Comparison of ENCODE assay signal across 12 cellular contexts in genomic region chr5:32612134-32612888, GRCh38. TPM values are rescaled to one million over a fixed set of nuclear protein-coding genes. Genes with fewer than 3 reads are reported as not detected.
DNase-seq lines count a peak whose midpoint lies in the region; ATAC-seq, FAIRE-seq and TF ChIP-seq lines count a peak whose summit lies in the region.
"Had no signal": no experiment of that assay in that cellular context is flagged by ENCODE, and none has a peak within 500 bp of the region (broad histone marks: within the 10 kb centered on the region; RNA-seq: fewer than 3 reads in every experiment).

No MANE protein-coding gene starts in this region.

- no peak for FAIRE-seq in RCC 7860 (lab: Jason Lieb, UNC)

- no peaks in the 10 kb centered on the region for H3K27me3 ChIP-seq in CD4-positive, alpha-beta T cell (ENCODE audit: control insufficient read depth, insufficient read depth, low read length)
- H3K27me3 ChIP-seq in MG63: no peaks in the 10 kb centered on the region
- H3K27me3 ChIP-seq: BLaER1, spleen had no signal

- no peaks in the 10 kb centered on the region for H3K9me3 ChIP-seq in CD4-positive, alpha-beta T cell (ENCODE audit: control insufficient read depth, low read length)
- no peaks in the 10 kb centered on the region for H3K9me3 ChIP-seq in MG63
- H3K9me3 ChIP-seq: BLaER1, spleen had no signal

- no peaks in the 10 kb centered on the region for H3K27me3 Mint-ChIP-seq in CD4-positive, alpha-beta T cell
- peaks cover 0 to 2% (median 0%) of the 10 kb centered on the region in 3 donors for H3K27me3 Mint-ChIP-seq in CD14-positive monocyte (ENCODE audit: low read depth in 3 of 3)
- H3K27me3 Mint-ChIP-seq: naive thymus-derived CD4-positive, alpha-beta T cell had no signal

- H3K4me3 ChIP-seq in MG63: no peak overlapping the region
- H3K4me3 ChIP-seq: BLaER1, spleen had no signal

- peaks cover 5% of the 10 kb centered on the region for H3K4me1 Mint-ChIP-seq in CD4-positive, alpha-beta T cell (ENCODE audit: low read depth)
- peaks cover 2% of the 10 kb centered on the region for H3K4me1 Mint-ChIP-seq in CD14-positive monocyte

- no peaks in the 10 kb centered on the region for H3K9me3 Mint-ChIP-seq in CD4-positive, alpha-beta T cell
- no peaks in the 10 kb centered on the region for H3K9me3 Mint-ChIP-seq in CD14-positive monocyte
- H3K9me3 Mint-ChIP-seq: naive thymus-derived CD4-positive, alpha-beta T cell; T-helper 1 cell treated with Interleukin-12 subunit alpha and Interleukin-12 subunit beta and Interleukin-4 antibody, amounts not matched to agents 30 μg/mL and 1 μg/mL, for 36 hours had no signal

- H3K27ac Mint-ChIP-seq in CD4-positive, alpha-beta T cell: peak overlapping the region; percentile 20
- H3K27ac Mint-ChIP-seq in CD14-positive monocyte: no peak overlapping the region
- H3K27ac Mint-ChIP-seq: T-helper 1 cell treated with Interleukin-12 subunit alpha and Interleukin-12 subunit beta and Interleukin-4 antibody, amounts not matched to agents 30 μg/mL and 1 μg/mL, for 36 hours had no signal

- intact Hi-C loops in CD4-positive, alpha-beta T cell (cut with DNase I, micrococcal nuclease): no loop called here
- intact Hi-C loops in left colon (cut with DNase I, micrococcal nuclease) (loop anchor here in 1 of 2 donors (10.0 kb wide), 1 partner anchor 128 kb away; no protein-coding TSS in a partner anchor), CD14-positive monocyte (cut with micrococcal nuclease) (loop anchor here (5.0 to 10.0 kb wide), 2 partner anchors 120 to 378 kb away; no protein-coding TSS in a partner anchor)

- no peak for ATAC-seq in CD4-positive, alpha-beta T cell (ENCODE audit: poor library complexity)
- ATAC-seq in left colon (peak; percentile 94), GM21526 (IDR thresholded peaks at IDR 0.05; ENCODE audit: low FRiP score, unreplicated experiment) (no peak)

- no peak overlapping the region for H3K27ac ChIP-seq in CD4-positive, alpha-beta T cell (ENCODE audit: low read depth, low read length)
- H3K27ac ChIP-seq: BLaER1, spleen had no signal

- peaks cover 14% of the 10 kb centered on the region for H3K36me3 Mint-ChIP-seq in CD4-positive, alpha-beta T cell (ENCODE audit: low read depth)
- peaks cover 15 to 19% of the 10 kb centered on the region in 2 donors for H3K36me3 Mint-ChIP-seq in CD14-positive monocyte

- POLR2A ChIA-PET in CD4-positive, alpha-beta T cell (lab: Charles Lee): no interaction called here

- CTCF ChIA-PET in CD4-positive, alpha-beta T cell (lab: Charles Lee): interaction anchor here (0.8 to 1.1 kb wide), 3 partner anchors 22 to 380 kb away, joined by 3 to 7 read pairs (median 4); no protein-coding TSS in a partner anchor

- TF ChIP-seq CTCF in CD4-positive, alpha-beta T cell (IDR thresholded peaks at IDR 0.05): no peak
- TF ChIP-seq CTCF in CD14-positive monocyte (IDR thresholded peaks at IDR 0.05): no peak

- no peak overlapping the region for H3K4me3 Mint-ChIP-seq in CD4-positive, alpha-beta T cell
- H3K4me3 Mint-ChIP-seq in CD14-positive monocyte: no peak overlapping the region
- H3K4me3 Mint-ChIP-seq: naive thymus-derived CD4-positive, alpha-beta T cell; T-helper 1 cell treated with Interleukin-12 subunit alpha and Interleukin-12 subunit beta and Interleukin-4 antibody, amounts not matched to agents 30 μg/mL and 1 μg/mL, for 36 hours had no signal

- H3K36me3 ChIP-seq in MG63: peaks cover 10% of the 10 kb centered on the region

- DNase-seq in CD4-positive, alpha-beta T cell: no peak
- DNase-seq in MG63 (peak; percentile 53), RCC 7860 (ENCODE audit: low spot score) (peak; percentile 73), left colon (peak in 1 of 2 donors; percentile 23), CD14-positive monocyte (ENCODE audit: low spot score) (no peak), medulla oblongata (ENCODE audit: extremely low spot score) (no peak), NCI-H2227 (lab: John Stamatoyannopoulos, UW; ENCODE audit: unreplicated experiment) (no peak)

RNA-seq across cellular contexts. Expression of gene SUB1, which starts 27.0 kb away (rescaled TPM):
- 100 to 1,000 TPM; 327 to 344 TPM for total RNA-seq in CD4-positive, alpha-beta T cell
- 406 and 640 TPM in 2 replicates for total RNA-seq in MG63 (2014; rRNA removed; shearing (Covaris generic); ENCODE audit: low replicate concordance)
- 100 to 1,000 TPM; 169 to 188 TPM for total RNA-seq in left colon
- polyA plus RNA-seq in CD14-positive monocyte: 100 to 1,000 TPM; 399 to 454 TPM

Comparison
In these comparisons a context has a peak if more than half of its experiments do, and no peak if none do; other contexts are left out.
1. DNase-seq: peak in MG63 (single experiment) and RCC 7860 (single experiment); none in CD4-positive, alpha-beta T cell (0 of 10), CD14-positive monocyte (single experiment), medulla oblongata (single experiment) and NCI-H2227 (single experiment).
2. intact Hi-C loops: an anchor here in CD14-positive monocyte (5.0 to 10.0 kb wide); none called in CD4-positive, alpha-beta T cell.